ENCODE assay signal across 1 cellular context in the genomic region with DNA sequence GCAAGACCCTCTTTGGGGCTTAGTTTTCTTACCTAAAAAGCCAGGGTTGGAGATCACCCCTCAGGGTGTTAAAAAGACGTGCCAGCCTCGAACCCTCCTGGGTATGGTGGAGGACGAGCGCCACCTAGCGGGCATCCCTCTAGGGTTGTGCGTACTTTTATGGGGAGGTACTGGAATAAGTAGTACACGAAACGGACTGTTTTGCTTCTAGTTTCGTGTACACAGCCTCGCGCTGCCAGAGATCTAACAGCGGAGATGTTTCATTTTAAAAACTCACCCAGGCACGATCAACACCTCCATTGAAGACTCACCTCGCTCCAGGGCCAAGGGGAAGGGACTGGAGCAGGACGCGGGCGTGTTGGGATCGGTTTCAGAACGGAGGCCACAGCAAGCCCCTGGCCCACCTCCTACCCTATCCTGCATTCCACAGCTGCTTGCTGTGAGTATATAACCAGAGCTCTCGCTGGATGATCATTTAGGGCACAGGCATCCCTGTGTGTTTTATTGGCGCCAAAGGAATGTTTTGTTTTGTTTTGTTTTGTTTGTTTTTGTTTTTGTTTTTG.
A peak's percentile ranks its signal among the peaks of the same experiment; 100 is the strongest.
TF ChIP-seq lines count a peak whose summit lies in the region.

No MANE protein-coding gene starts in this region.

TF ChIP-seq in HepG2, 621 proteins besides CTCF, POLR2A, EP300 and RAD21 (continued from another document and continues in another):
- TF ChIP-seq, protein P1, sequence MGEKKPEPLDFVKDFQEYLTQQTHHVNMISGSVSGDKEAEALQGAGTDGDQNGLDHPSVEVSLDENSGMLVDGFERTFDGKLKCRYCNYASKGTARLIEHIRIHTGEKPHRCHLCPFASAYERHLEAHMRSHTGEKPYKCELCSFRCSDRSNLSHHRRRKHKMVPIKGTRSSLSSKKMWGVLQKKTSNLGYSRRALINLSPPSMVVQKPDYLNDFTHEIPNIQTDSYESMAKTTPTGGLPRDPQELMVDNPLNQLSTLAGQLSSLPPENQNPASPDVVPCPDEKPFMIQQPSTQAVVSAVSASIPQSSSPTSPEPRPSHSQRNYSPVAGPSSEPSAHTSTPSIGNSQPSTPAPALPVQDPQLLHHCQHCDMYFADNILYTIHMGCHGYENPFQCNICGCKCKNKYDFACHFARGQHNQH (CRISPR knock-in tag; IDR thresholded peaks at IDR 0.05) = no peak; the same call in 1 of the 2 replicates
- TF ChIP-seq ZBTB7B (CRISPR knock-in tag; IDR thresholded peaks at IDR 0.05) = no peak
- TF ChIP-seq SIN3B (IDR thresholded peaks at IDR 0.05; ENCODE audit: low read length) = no peak
- TF ChIP-seq FOXC1 (CRISPR knock-in tag; IDR thresholded peaks at IDR 0.05; ENCODE audit: borderline replicate concordance) = peak; percentile 48
- no peak for TF ChIP-seq ZNF101 (CRISPR knock-in tag; IDR thresholded peaks at IDR 0.05; ENCODE audit: borderline replicate concordance, low read depth)
- no peak for TF ChIP-seq CBX2 (IDR thresholded peaks at IDR 0.05; ENCODE audit: low read depth, low read length)
- no peak for TF ChIP-seq CBX2 (CRISPR knock-in tag; IDR thresholded peaks at IDR 0.05; ENCODE audit: low read depth)
- no peak for TF ChIP-seq RXRB (CRISPR knock-in tag; IDR thresholded peaks at IDR 0.05; ENCODE audit: borderline replicate concordance)
- TF ChIP-seq ZBTB20 (CRISPR knock-in tag; IDR thresholded peaks at IDR 0.05; ENCODE audit: borderline replicate concordance, low read depth) = no peak
- TF ChIP-seq ZNF121 (CRISPR knock-in tag; IDR thresholded peaks at IDR 0.05) = no peak
- no peak for TF ChIP-seq IRX3 (CRISPR knock-in tag; IDR thresholded peaks at IDR 0.05; ENCODE audit: borderline replicate concordance, low read depth)
- TF ChIP-seq ZNF720 (CRISPR knock-in tag; IDR thresholded peaks at IDR 0.05) = no peak
- TF ChIP-seq TP53 (CRISPR knock-in tag; conservative IDR thresholded peaks at IDR 0.05) = no peak
- TF ChIP-seq, protein P2, sequence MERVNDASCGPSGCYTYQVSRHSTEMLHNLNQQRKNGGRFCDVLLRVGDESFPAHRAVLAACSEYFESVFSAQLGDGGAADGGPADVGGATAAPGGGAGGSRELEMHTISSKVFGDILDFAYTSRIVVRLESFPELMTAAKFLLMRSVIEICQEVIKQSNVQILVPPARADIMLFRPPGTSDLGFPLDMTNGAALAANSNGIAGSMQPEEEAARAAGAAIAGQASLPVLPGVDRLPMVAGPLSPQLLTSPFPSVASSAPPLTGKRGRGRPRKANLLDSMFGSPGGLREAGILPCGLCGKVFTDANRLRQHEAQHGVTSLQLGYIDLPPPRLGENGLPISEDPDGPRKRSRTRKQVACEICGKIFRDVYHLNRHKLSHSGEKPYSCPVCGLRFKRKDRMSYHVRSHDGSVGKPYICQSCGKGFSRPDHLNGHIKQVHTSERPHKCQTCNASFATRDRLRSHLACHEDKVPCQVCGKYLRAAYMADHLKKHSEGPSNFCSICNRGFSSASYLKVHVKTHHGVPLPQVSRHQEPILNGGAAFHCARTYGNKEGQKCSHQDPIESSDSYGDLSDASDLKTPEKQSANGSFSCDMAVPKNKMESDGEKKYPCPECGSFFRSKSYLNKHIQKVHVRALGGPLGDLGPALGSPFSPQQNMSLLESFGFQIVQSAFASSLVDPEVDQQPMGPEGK (CRISPR knock-in tag; IDR thresholded peaks at IDR 0.05) = no peak
- TF ChIP-seq ZNF788 (CRISPR knock-in tag; IDR thresholded peaks at IDR 0.05; ENCODE audit: borderline replicate concordance) = 0 out of 2 replicates have a peak, but pooled peaks have one; percentile 28
- TF ChIP-seq, protein P3, sequence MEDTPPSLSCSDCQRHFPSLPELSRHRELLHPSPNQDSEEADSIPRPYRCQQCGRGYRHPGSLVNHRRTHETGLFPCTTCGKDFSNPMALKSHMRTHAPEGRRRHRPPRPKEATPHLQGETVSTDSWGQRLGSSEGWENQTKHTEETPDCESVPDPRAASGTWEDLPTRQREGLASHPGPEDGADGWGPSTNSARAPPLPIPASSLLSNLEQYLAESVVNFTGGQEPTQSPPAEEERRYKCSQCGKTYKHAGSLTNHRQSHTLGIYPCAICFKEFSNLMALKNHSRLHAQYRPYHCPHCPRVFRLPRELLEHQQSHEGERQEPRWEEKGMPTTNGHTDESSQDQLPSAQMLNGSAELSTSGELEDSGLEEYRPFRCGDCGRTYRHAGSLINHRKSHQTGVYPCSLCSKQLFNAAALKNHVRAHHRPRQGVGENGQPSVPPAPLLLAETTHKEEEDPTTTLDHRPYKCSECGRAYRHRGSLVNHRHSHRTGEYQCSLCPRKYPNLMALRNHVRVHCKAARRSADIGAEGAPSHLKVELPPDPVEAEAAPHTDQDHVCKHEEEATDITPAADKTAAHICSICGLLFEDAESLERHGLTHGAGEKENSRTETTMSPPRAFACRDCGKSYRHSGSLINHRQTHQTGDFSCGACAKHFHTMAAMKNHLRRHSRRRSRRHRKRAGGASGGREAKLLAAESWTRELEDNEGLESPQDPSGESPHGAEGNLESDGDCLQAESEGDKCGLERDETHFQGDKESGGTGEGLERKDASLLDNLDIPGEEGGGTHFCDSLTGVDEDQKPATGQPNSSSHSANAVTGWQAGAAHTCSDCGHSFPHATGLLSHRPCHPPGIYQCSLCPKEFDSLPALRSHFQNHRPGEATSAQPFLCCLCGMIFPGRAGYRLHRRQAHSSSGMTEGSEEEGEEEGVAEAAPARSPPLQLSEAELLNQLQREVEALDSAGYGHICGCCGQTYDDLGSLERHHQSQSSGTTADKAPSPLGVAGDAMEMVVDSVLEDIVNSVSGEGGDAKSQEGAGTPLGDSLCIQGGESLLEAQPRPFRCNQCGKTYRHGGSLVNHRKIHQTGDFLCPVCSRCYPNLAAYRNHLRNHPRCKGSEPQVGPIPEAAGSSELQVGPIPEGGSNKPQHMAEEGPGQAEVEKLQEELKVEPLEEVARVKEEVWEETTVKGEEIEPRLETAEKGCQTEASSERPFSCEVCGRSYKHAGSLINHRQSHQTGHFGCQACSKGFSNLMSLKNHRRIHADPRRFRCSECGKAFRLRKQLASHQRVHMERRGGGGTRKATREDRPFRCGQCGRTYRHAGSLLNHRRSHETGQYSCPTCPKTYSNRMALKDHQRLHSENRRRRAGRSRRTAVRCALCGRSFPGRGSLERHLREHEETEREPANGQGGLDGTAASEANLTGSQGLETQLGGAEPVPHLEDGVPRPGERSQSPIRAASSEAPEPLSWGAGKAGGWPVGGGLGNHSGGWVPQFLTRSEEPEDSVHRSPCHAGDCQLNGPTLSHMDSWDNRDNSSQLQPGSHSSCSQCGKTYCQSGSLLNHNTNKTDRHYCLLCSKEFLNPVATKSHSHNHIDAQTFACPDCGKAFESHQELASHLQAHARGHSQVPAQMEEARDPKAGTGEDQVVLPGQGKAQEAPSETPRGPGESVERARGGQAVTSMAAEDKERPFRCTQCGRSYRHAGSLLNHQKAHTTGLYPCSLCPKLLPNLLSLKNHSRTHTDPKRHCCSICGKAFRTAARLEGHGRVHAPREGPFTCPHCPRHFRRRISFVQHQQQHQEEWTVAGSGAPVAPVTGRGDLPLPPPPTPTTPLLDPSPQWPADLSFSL (CRISPR knock-in tag; IDR thresholded peaks at IDR 0.05) = no peak
- 0 out of 3 replicates have a peak, but pooled peaks have one; percentile 32 for TF ChIP-seq MXI1 (IDR thresholded peaks at IDR 0.05; ENCODE audit: borderline replicate concordance, low read depth, low read length)
- TF ChIP-seq ZNF468 (CRISPR knock-in tag; IDR thresholded peaks at IDR 0.05) = no peak
- no peak for TF ChIP-seq ZNF44 (CRISPR knock-in tag; IDR thresholded peaks at IDR 0.05)
- TF ChIP-seq RNF2 (conservative IDR thresholded peaks at IDR 0.05; ENCODE audit: low read depth) = no peak
- no peak for TF ChIP-seq WIZ (CRISPR knock-in tag; IDR thresholded peaks at IDR 0.05)
- no peak for TF ChIP-seq ZBTB34 (CRISPR knock-in tag; IDR thresholded peaks at IDR 0.05)
- TF ChIP-seq FOXJ3 (CRISPR knock-in tag; IDR thresholded peaks at IDR 0.05; ENCODE audit: borderline replicate concordance) = no peak
- no peak for TF ChIP-seq HES4 (CRISPR knock-in tag; IDR thresholded peaks at IDR 0.05; ENCODE audit: borderline replicate concordance)
- 0 out of 2 replicates have a peak, but pooled peaks have one; percentile 29 for TF ChIP-seq GATAD1 (CRISPR knock-in tag; IDR thresholded peaks at IDR 0.05)
- no peak for TF ChIP-seq RAD51 (IDR thresholded peaks at IDR 0.05; ENCODE audit: borderline replicate concordance)
- TF ChIP-seq HDAC2 (CRISPR knock-in tag; IDR thresholded peaks at IDR 0.05) = no peak
- TF ChIP-seq IKZF1 (IDR thresholded peaks at IDR 0.05) = no peak
- no peak for TF ChIP-seq CBX1 (IDR thresholded peaks at IDR 0.05; ENCODE audit: low read depth)
- TF ChIP-seq ZNF883 (CRISPR knock-in tag; IDR thresholded peaks at IDR 0.05; ENCODE audit: not compliant biosample characterization) = no peak
- TF ChIP-seq, protein P4, sequence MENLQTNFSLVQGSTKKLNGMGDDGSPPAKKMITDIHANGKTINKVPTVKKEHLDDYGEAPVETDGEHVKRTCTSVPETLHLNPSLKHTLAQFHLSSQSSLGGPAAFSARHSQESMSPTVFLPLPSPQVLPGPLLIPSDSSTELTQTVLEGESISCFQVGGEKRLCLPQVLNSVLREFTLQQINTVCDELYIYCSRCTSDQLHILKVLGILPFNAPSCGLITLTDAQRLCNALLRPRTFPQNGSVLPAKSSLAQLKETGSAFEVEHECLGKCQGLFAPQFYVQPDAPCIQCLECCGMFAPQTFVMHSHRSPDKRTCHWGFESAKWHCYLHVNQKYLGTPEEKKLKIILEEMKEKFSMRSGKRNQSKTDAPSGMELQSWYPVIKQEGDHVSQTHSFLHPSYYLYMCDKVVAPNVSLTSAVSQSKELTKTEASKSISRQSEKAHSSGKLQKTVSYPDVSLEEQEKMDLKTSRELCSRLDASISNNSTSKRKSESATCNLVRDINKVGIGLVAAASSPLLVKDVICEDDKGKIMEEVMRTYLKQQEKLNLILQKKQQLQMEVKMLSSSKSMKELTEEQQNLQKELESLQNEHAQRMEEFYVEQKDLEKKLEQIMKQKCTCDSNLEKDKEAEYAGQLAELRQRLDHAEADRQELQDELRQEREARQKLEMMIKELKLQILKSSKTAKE (CRISPR knock-in tag; IDR thresholded peaks at IDR 0.05; ENCODE audit: borderline replicate concordance) = no peak
- TF ChIP-seq ZFP36 (IDR thresholded peaks at IDR 0.05; ENCODE audit: borderline replicate concordance, low read depth, low read length, partially characterized antibody) = no peak
- no peak for TF ChIP-seq ELK4 (CRISPR knock-in tag; IDR thresholded peaks at IDR 0.05; ENCODE audit: borderline replicate concordance)
- TF ChIP-seq ZNF746 (CRISPR knock-in tag; IDR thresholded peaks at IDR 0.05) = no peak
- TF ChIP-seq MBNL3 (CRISPR knock-in tag; conservative IDR thresholded peaks at IDR 0.05) = no peak
- TF ChIP-seq MEIS2 (CRISPR knock-in tag; IDR thresholded peaks at IDR 0.05) = 0 out of 2 replicates have a peak, but pooled peaks have one; percentile 19
- no peak for TF ChIP-seq ZNF629 (CRISPR knock-in tag; conservative IDR thresholded peaks at IDR 0.05)
- TF ChIP-seq, protein P5, sequence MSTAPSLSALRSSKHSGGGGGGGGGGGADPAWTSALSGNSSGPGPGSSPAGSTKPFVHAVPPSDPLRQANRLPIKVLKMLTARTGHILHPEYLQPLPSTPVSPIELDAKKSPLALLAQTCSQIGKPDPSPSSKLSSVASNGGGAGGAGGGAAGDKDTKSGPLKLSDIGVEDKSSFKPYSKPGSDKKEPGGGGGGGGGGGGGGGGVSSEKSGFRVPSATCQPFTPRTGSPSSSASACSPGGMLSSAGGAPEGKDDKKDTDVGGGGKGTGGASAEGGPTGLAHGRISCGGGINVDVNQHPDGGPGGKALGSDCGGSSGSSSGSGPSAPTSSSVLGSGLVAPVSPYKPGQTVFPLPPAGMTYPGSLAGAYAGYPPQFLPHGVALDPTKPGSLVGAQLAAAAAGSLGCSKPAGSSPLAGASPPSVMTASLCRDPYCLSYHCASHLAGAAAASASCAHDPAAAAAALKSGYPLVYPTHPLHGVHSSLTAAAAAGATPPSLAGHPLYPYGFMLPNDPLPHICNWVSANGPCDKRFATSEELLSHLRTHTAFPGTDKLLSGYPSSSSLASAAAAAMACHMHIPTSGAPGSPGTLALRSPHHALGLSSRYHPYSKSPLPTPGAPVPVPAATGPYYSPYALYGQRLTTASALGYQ (CRISPR knock-in tag; IDR thresholded peaks at IDR 0.05) = no peak
- no peak for TF ChIP-seq ZNF432 (CRISPR knock-in tag; IDR thresholded peaks at IDR 0.05; ENCODE audit: borderline replicate concordance)
- TF ChIP-seq USF2 (IDR thresholded peaks at IDR 0.05; ENCODE audit: low read depth, low read length) = no peak
- TF ChIP-seq USF2 (CRISPR knock-in tag; IDR thresholded peaks at IDR 0.05; ENCODE audit: borderline replicate concordance) = no peak
